12 cellular contexts compared by ENCODE assay signal in the genomic region with DNA sequence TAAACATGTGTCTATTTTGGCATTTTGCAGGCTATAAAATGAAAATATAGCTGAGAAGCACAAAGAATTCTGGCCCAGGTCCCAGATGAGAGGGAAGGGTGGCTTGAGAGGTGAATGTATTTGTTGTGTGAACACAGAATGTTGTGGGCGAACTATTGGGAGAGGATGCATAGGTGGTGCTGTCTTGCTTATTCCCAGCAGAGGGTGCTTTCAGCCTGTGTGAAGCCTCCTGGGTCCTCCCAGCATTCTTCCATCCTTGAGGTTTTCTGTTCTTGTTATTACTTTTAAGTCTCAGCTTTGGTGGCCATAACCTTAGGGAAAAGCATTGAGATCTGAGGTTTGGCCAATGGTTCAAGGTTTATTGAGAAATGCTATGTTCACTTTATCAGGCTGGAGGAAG.
A peak's percentile ranks its signal among the peaks of the same experiment; 100 is the strongest.
DNase-seq lines count a peak whose midpoint lies in the region; ATAC-seq and TF ChIP-seq lines count a peak whose summit lies in the region.
"Had no signal": no experiment of that assay in that cellular context is flagged by ENCODE, and none has a peak within 500 bp of the region (broad histone marks: within the 10 kb centered on the region; RNA-seq: fewer than 3 reads in every experiment).

No MANE protein-coding gene starts in this region.

- H3K9me3 ChIP-seq in PC-9 (ENCODE audit: insufficient read depth, low read depth) = no peaks in the 10 kb centered on the region; the same call in 1 of the 2 replicates

- no peak overlapping the region for H3K27ac Mint-ChIP-seq in activated T-cell treated with anti-CD3 and anti-CD28 coated beads, Interleukin-2, amount 50 U/mL, for 24 hours
- no peak overlapping the region for H3K27ac Mint-ChIP-seq in Calu3 (ENCODE audit: unreplicated experiment)
- no peak overlapping the region for H3K27ac Mint-ChIP-seq in activated T-helper 1 cell treated with anti-CD3 and anti-CD28 coated beads, Interleukin-12 subunit alpha, Interleukin-12 subunit beta, Interleukin-2, Interleukin-4 antibody, amounts not matched to agents 30 ng/mL and 10 ng/mL and 1 ng/mL, durations not matched to agents 14 hours and 24 hours and 36 hours

- no peaks in the 10 kb centered on the region for H3K27me3 Mint-ChIP-seq in activated T-cell treated with anti-CD3 and anti-CD28 coated beads, Interleukin-2, amount 50 U/mL, for 24 hours
- no peaks in the 10 kb centered on the region for H3K27me3 Mint-ChIP-seq in Calu3 (ENCODE audit: unreplicated experiment)
- no peaks in the 10 kb centered on the region for H3K27me3 Mint-ChIP-seq in activated T-helper 1 cell treated with anti-CD3 and anti-CD28 coated beads, Interleukin-12 subunit alpha, Interleukin-12 subunit beta, Interleukin-2, Interleukin-4 antibody, amounts not matched to agents 30 ng/mL and 10 ng/mL and 1 ng/mL, durations not matched to agents 14 hours and 24 hours and 36 hours (ENCODE audit: insufficient read depth)

- H3K9me3 Mint-ChIP-seq in activated T-cell treated with anti-CD3 and anti-CD28 coated beads, Interleukin-2, amount 50 U/mL, for 24 hours = no peaks in the 10 kb centered on the region
- peaks cover 4% of the 10 kb centered on the region for H3K9me3 Mint-ChIP-seq in Calu3 (ENCODE audit: low read depth, unreplicated experiment)
- no peaks in the 10 kb centered on the region for H3K9me3 Mint-ChIP-seq in activated T-helper 1 cell treated with anti-CD3 and anti-CD28 coated beads, Interleukin-12 subunit alpha, Interleukin-12 subunit beta, Interleukin-2, Interleukin-4 antibody, amounts not matched to agents 30 ng/mL and 10 ng/mL and 1 ng/mL, durations not matched to agents 14 hours and 24 hours and 36 hours

- no peaks in the 10 kb centered on the region for H3K79me2 ChIP-seq in PC-9 (ENCODE audit: low read depth)

- intact Hi-C loops in PC-9 (cut with micrococcal nuclease; ENCODE audit: unreplicated experiment) (loop anchor here (1.0 to 10.0 kb wide), 5 partner anchors 39 to 649 kb away; no protein-coding TSS in a partner anchor), Calu3 (cut with micrococcal nuclease; ENCODE audit: unreplicated experiment) (loop anchor here (10.0 kb wide), 1 partner anchor 650 kb away; no protein-coding TSS in a partner anchor)
- intact Hi-C loops in activated T-helper 1 cell treated with anti-CD3 and anti-CD28 coated beads, Interleukin-12 subunit alpha, Interleukin-12 subunit beta, Interleukin-2, Interleukin-4 antibody, amounts not matched to agents 30 ng/mL and 10 ng/mL and 1 ng/mL, durations not matched to agents 14 hours and 24 hours and 36 hours (cut with micrococcal nuclease) = no loop called here

- no peaks in the 10 kb centered on the region for H4K20me1 ChIP-seq in PC-9 (ENCODE audit: insufficient read depth)

- H3K27ac ChIP-seq in PC-9 = no peak overlapping the region
- H3K27ac ChIP-seq: epithelial cell of prostate, skin epidermis had no signal

- no peaks in the 10 kb centered on the region for H3K4me1 ChIP-seq in PC-9 (replicated peaks; ENCODE audit: insufficient read depth)

- BruUV-seq in PC-9 (replicated peaks; lab: Mats Ljungman, UMichigan) (no TSS peak), Calu3 (replicated peaks; lab: Mats Ljungman, UMichigan) (no TSS peak)

- no peaks in the 10 kb centered on the region for H3F3A ChIP-seq in PC-9 (ENCODE audit: insufficient read depth, low read depth)

- H3K4me1 Mint-ChIP-seq in activated T-cell treated with anti-CD3 and anti-CD28 coated beads, Interleukin-2, amount 50 U/mL, for 24 hours (ENCODE audit: low read depth) = no peaks in the 10 kb centered on the region
- H3K4me1 Mint-ChIP-seq in Calu3 (ENCODE audit: low read depth, unreplicated experiment) = no peaks in the 10 kb centered on the region
- no peaks in the 10 kb centered on the region for H3K4me1 Mint-ChIP-seq in activated T-helper 1 cell treated with anti-CD3 and anti-CD28 coated beads, Interleukin-12 subunit alpha, Interleukin-12 subunit beta, Interleukin-2, Interleukin-4 antibody, amounts not matched to agents 30 ng/mL and 10 ng/mL and 1 ng/mL, durations not matched to agents 14 hours and 24 hours and 36 hours (ENCODE audit: low read depth)

- H2AFZ ChIP-seq in PC-9 = no peak overlapping the region

- POLR2A ChIA-PET in PC-9 (lab: Charles Lee; ENCODE audit: unreplicated experiment) = no interaction called here

- no peak overlapping the region for H3K4me3 ChIP-seq in PC-9
- H3K4me3 ChIP-seq: skin epidermis had no signal

- peak; percentile 30 for ATAC-seq in GM18909 (IDR thresholded peaks at IDR 0.05; ENCODE audit: poor library complexity, unreplicated experiment)
- ATAC-seq in GM21786 (IDR thresholded peaks at IDR 0.05; ENCODE audit: unreplicated experiment) = no peak

- no peaks in the 10 kb centered on the region for H3K36me3 ChIP-seq in PC-9 (ENCODE audit: low read depth)

- no peak overlapping the region for H3K4me2 ChIP-seq in PC-9

- no peaks in the 10 kb centered on the region for H3K27me3 ChIP-seq in PC-9 (ENCODE audit: insufficient read depth, low read depth)

- DNase-seq in A172 (ENCODE audit: low spot score) (peak; percentile 23), PC-9 (peak in 1 of 2 experiments; percentile 17), glomerular visceral epithelial cell (ENCODE audit: extremely low spot score) (peak; percentile 37), Calu3 (no peak)
- no peak for DNase-seq in activated T-cell treated with anti-CD3 and anti-CD28 coated beads, Interleukin-2, amount 50 U/mL, for 24 hours
- no peak for DNase-seq in activated T-helper 1 cell treated with anti-CD3 and anti-CD28 coated beads, Interleukin-12 subunit alpha, Interleukin-12 subunit beta, Interleukin-2, Interleukin-4 antibody, amounts not matched to agents 30 ng/mL and 10 ng/mL and 1 ng/mL, durations not matched to agents 14 hours and 24 hours and 36 hours (ENCODE audit: low spot score)
- DNase-seq: activated CD4-positive, alpha-beta T cell treated with anti-CD3 and anti-CD28 coated beads for 4 hours; DMS153 had no signal

- no peak overlapping the region for H3K4me3 Mint-ChIP-seq in activated T-cell treated with anti-CD3 and anti-CD28 coated beads, Interleukin-2, amount 50 U/mL, for 24 hours
- H3K4me3 Mint-ChIP-seq in Calu3 (ENCODE audit: low read depth, unreplicated experiment) = no peak overlapping the region
- H3K4me3 Mint-ChIP-seq in activated T-helper 1 cell treated with anti-CD3 and anti-CD28 coated beads, Interleukin-12 subunit alpha, Interleukin-12 subunit beta, Interleukin-2, Interleukin-4 antibody, amounts not matched to agents 30 ng/mL and 10 ng/mL and 1 ng/mL, durations not matched to agents 14 hours and 24 hours and 36 hours = no peak overlapping the region

- TF ChIP-seq CTCF in PC-9 (conservative IDR thresholded peaks at IDR 0.05) = peak; percentile 78
- TF ChIP-seq CTCF in Calu3 (IDR thresholded peaks at IDR 0.05; ENCODE audit: unreplicated experiment) = no peak

- CTCF ChIA-PET in PC-9 (lab: Charles Lee) = interaction anchor here (1.2 kb wide), 1 partner anchor 649 kb away, joined by 4 read pairs; no protein-coding TSS in a partner anchor
- CTCF ChIA-PET in Calu3 (lab: Charles Lee) = no interaction called here

- no peaks in the 10 kb centered on the region for H3K9me2 ChIP-seq in PC-9 (ENCODE audit: insufficient read depth)

- no peaks in the 10 kb centered on the region for H3K36me3 Mint-ChIP-seq in activated T-cell treated with anti-CD3 and anti-CD28 coated beads, Interleukin-2, amount 50 U/mL, for 24 hours (ENCODE audit: low read depth)
- peaks cover under 1% of the 10 kb centered on the region for H3K36me3 Mint-ChIP-seq in Calu3 (ENCODE audit: insufficient read depth, unreplicated experiment)
- H3K36me3 Mint-ChIP-seq in activated T-helper 1 cell treated with anti-CD3 and anti-CD28 coated beads, Interleukin-12 subunit alpha, Interleukin-12 subunit beta, Interleukin-2, Interleukin-4 antibody, amounts not matched to agents 30 ng/mL and 10 ng/mL and 1 ng/mL, durations not matched to agents 14 hours and 24 hours and 36 hours (ENCODE audit: low read depth) = no peaks in the 10 kb centered on the region

Comparison
In these comparisons a context has a peak if more than half of its experiments do, and no peak if none do; other contexts are left out.
1. DNase-seq: peak in A172 (single experiment) and glomerular visceral epithelial cell (single experiment); none in activated T-cell treated with anti-CD3 and anti-CD28 coated beads, Interleukin-2, amount 50 U/mL, for 24 hours (single experiment), Calu3 (single experiment) and activated T-helper 1 cell treated with anti-CD3 and anti-CD28 coated beads, Interleukin-12 subunit alpha, Interleukin-12 subunit beta, Interleukin-2, Interleukin-4 antibody, amounts not matched to agents 30 ng/mL and 10 ng/mL and 1 ng/mL, durations not matched to agents 14 hours and 24 hours and 36 hours (single experiment).